In the genomic region with DNA sequence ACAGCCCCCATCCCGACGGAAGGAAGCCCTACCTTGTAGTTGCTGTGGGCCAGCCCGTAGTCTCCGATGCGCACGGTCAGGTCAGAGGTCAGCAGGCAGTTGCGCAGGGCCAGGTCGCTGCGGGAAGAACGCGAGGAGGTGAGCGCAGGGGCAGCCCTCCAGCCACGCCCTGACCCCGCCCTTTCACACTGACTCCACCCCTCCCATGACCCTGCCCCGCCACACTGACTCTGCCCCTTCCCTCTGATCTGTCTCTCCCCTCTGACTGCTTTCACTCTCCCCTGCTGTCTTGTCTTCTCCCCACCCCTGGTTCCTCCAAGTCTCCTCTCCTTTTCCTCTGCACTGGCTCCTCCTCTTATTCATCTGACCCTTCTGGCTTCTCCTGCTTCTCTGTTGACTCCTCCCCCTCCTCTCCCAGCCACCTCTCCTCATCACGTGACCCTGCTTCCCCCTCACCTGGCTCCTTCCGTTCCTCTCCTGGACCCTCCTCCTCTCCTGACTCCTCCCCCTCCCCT, we compare ENCODE assay signal across 8 cellular contexts. TPM values are rescaled to one million over a fixed set of nuclear protein-coding genes. Genes with fewer than 3 reads are reported as not detected.
DNase-seq lines count a peak whose midpoint lies in the region; ATAC-seq, FAIRE-seq and TF ChIP-seq lines count a peak whose summit lies in the region.

No MANE protein-coding gene starts in this region.

- TF ChIP-seq POLR2A in Raji (IDR thresholded peaks at IDR 0.05; ENCODE audit: insufficient read depth, low read depth, low read length) = peak; percentile 38; the same call in 1 of the 2 replicates
- TF ChIP-seq POLR2A in GM12878 (IDR thresholded peaks at IDR 0.05; ENCODE audit: low read depth, low read length) = no peak

- no peaks in the 10 kb centered on the region for H3K36me3 ChIP-seq in CD8-positive, alpha-beta T cell (ENCODE audit: insufficient read depth, low read length)
- H3K36me3 ChIP-seq in KMS-11 (ENCODE audit: insufficient read depth) = no peaks in the 10 kb centered on the region
- H3K36me3 ChIP-seq in GM12878 (ENCODE audit: control insufficient read depth in 2 of 2, insufficient read depth in 2 of 2, low read length in 1 of 2) = no peaks in the 10 kb centered on the region

- CTCF ChIA-PET in CD8-positive, alpha-beta T cell (lab: Charles Lee) = interaction anchor here (0.8 to 1.5 kb wide), 7 partner anchors 8 to 235 kb away, joined by 3 to 5 read pairs (median 3); no protein-coding TSS in a partner anchor
- CTCF ChIA-PET in GM12878 (lab: Yijun Ruan, JAX) = interaction anchor here (0.7 to 1.4 kb wide), 3 partner anchors 12 to 110 kb away, joined by 3 to 6 read pairs (median 5); a partner anchor contains a TSS

- H3K4me2 ChIP-seq in KMS-11 (peak overlapping the region; percentile 92), GM12878 (ENCODE audit: control insufficient read depth, insufficient read depth) (peak overlapping the region; percentile 91)

- SMC1A ChIA-PET in GM12878 (lab: Charles Lee; ENCODE audit: uncharacterized antibody, unreplicated experiment) = no interaction called here

- no peaks in the 10 kb centered on the region for H3K9me3 ChIP-seq in CD8-positive, alpha-beta T cell (ENCODE audit: low read length)
- H3K9me3 ChIP-seq in GM12878 (replicated peaks; ENCODE audit: control insufficient read depth, insufficient read depth, low read length) = no peaks in the 10 kb centered on the region

- TF ChIP-seq EP300 in GM12878 (IDR thresholded peaks at IDR 0.05; ENCODE audit: borderline replicate concordance in 1 of 2, control insufficient read depth in 1 of 2, low read depth in 2 of 2, low read length in 2 of 2) = no peak

- H3K27ac Mint-ChIP-seq in CD8-positive, alpha-beta T cell = no peak overlapping the region
- peak overlapping the region; percentile 55 for H3K27ac Mint-ChIP-seq in memory B cell

- FAIRE-seq in GM12878 (lab: Jason Lieb, UNC) = peak; percentile 41

- no TSS peak for BruUV-seq in GM12878 (replicated peaks; lab: Mats Ljungman, UMichigan)

- H3K27ac ChIP-seq in CD8-positive, alpha-beta T cell (ENCODE audit: low read depth, low read length) = no peak overlapping the region
- H3K27ac ChIP-seq in KMS-11 (no peak overlapping the region), GM12878 (ENCODE audit: control insufficient read depth, insufficient read depth) (no peak overlapping the region)

- DNase-seq in CD8-positive, alpha-beta T cell = peak in 4 of 7 experiments; percentile 43 to 62 (median 48)
- DNase-seq in GM12878 (ENCODE audit: low read depth, low spot score) (peak; percentile 43), memory B cell (ENCODE audit: low spot score in 2 of 2) (no peak), activated gamma-delta T cell (lab: John Stamatoyannopoulos, UW) (no peak), middle frontal gyrus (ENCODE audit: extremely low spot score, low spot score) (no peak)

- H3K4me1 ChIP-seq in CD8-positive, alpha-beta T cell (ENCODE audit: insufficient read depth, low read length) = peaks cover 11% of the 10 kb centered on the region
- peaks cover 12% of the 10 kb centered on the region for H3K4me1 ChIP-seq in KMS-11 (ENCODE audit: low read depth, poor library complexity, severe bottlenecking)
- peaks cover 4% of the 10 kb centered on the region; the same call in 1 of the 2 replicates for H3K4me1 ChIP-seq in GM12878 (ENCODE audit: control insufficient read depth, insufficient read depth, low read length)

- H3K79me2 ChIP-seq in KMS-11 (ENCODE audit: insufficient read depth, low read depth) = no peaks in the 10 kb centered on the region
- no peaks in the 10 kb centered on the region for H3K79me2 ChIP-seq in GM12878 (ENCODE audit: control insufficient read depth, insufficient read depth, low read length)

- intact Hi-C loops in CD8-positive, alpha-beta T cell (cut with DNase I, micrococcal nuclease) = loop anchor here in 1 of 2 experiments (1.0 kb wide), 1 partner anchor 8 kb away; no protein-coding TSS in a partner anchor
- intact Hi-C loops in GM12878 (cut with micrococcal nuclease; ENCODE audit: unreplicated experiment) = no loop called here

- H3K36me3 Mint-ChIP-seq in CD8-positive, alpha-beta T cell = peaks cover 4% of the 10 kb centered on the region
- no peaks in the 10 kb centered on the region for H3K36me3 Mint-ChIP-seq in memory B cell

- H3K27me3 ChIP-seq in CD8-positive, alpha-beta T cell (ENCODE audit: insufficient read depth, low read length) = no peaks in the 10 kb centered on the region
- peaks cover 72% of the 10 kb centered on the region for H3K27me3 ChIP-seq in KMS-11 (ENCODE audit: insufficient read depth, low read depth)
- H3K27me3 ChIP-seq in GM12878 (replicated peaks in 1 of 2; ENCODE audit: control insufficient read depth in 2 of 2, insufficient read depth in 2 of 2, low read length in 1 of 2) = no peaks in the 10 kb centered on the region

- in situ Hi-C loops in GM12878 (cut with MboI) = no loop called here

- no peak for TF ChIP-seq RAD21 in GM12878 (IDR thresholded peaks at IDR 0.05; ENCODE audit: insufficient read depth, low read depth, low read length)

- no peak for TF ChIP-seq CTCF in CD8-positive, alpha-beta T cell (IDR thresholded peaks at IDR 0.05)
- TF ChIP-seq CTCF in KMS-11 (conservative IDR thresholded peaks at IDR 0.05; ENCODE audit: low read depth, low read length) (no peak), GM12878 (IDR thresholded peaks at IDR 0.05 in 2 of 3, conservative IDR thresholded peaks at IDR 0.05 in 1 of 3; ENCODE audit: control insufficient read depth in 2 of 3, extremely low read depth in 1 of 3, insufficient read depth in 1 of 3, low read depth in 3 of 3, low read length in 3 of 3) (no peak)

- peaks cover 16% of the 10 kb centered on the region for H3K4me1 Mint-ChIP-seq in CD8-positive, alpha-beta T cell (ENCODE audit: low read depth)
- peaks cover 24% of the 10 kb centered on the region for H3K4me1 Mint-ChIP-seq in memory B cell

- no peak overlapping the region for H3K4me3 ChIP-seq in CD8-positive, alpha-beta T cell (ENCODE audit: low read depth, low read length)
- H3K4me3 ChIP-seq in KMS-11 (IDR thresholded peaks at IDR 0.05; ENCODE audit: insufficient read depth, low read depth, low read length) (no peak overlapping the region), GM12878 (peak overlapping the region; percentile 53; the same call in 1 of the 2 replicates)

- peak; percentile 74 for ATAC-seq in CD8-positive, alpha-beta T cell
- ATAC-seq in GM12878 (peak; percentile 83), memory B cell (ENCODE audit: low read depth) (peak; percentile 24), GM18498 (IDR thresholded peaks at IDR 0.05; ENCODE audit: unreplicated experiment) (no peak)

- no peaks in the 10 kb centered on the region for H3K27me3 Mint-ChIP-seq in CD8-positive, alpha-beta T cell (ENCODE audit: low read depth)
- peaks cover 17% of the 10 kb centered on the region for H3K27me3 Mint-ChIP-seq in memory B cell

- H4K20me1 ChIP-seq in KMS-11 (ENCODE audit: insufficient read depth) = no peaks in the 10 kb centered on the region
- no peaks in the 10 kb centered on the region for H4K20me1 ChIP-seq in GM12878 (ENCODE audit: control insufficient read depth, insufficient read depth)

- H3K9me3 Mint-ChIP-seq in CD8-positive, alpha-beta T cell = no peaks in the 10 kb centered on the region
- no peaks in the 10 kb centered on the region for H3K9me3 Mint-ChIP-seq in memory B cell

- H3K4me3 Mint-ChIP-seq in CD8-positive, alpha-beta T cell = peak overlapping the region; percentile 74
- H3K4me3 Mint-ChIP-seq in memory B cell = peak overlapping the region; percentile 74

- POLR2A ChIA-PET in CD8-positive, alpha-beta T cell (lab: Charles Lee) = interaction anchor here (0.6 to 1.1 kb wide), 2 partner anchors 8 to 138 kb away, joined by 3 to 4 read pairs; a partner anchor contains a TSS
- POLR2A ChIA-PET in GM12878 (lab: Charles Lee) = interaction anchor here (0.5 to 0.6 kb wide), 2 partner anchors 49 to 909 kb away, joined by 3 read pairs; no protein-coding TSS in a partner anchor

- WGBS in GM12878 (ENCODE audit: insufficient coverage, insufficient replicate concordance, low lambda C conversion rate, missing lambda C conversion rate) = 37% methylated on average over 9 of the region's 17 CpGs

- H3K9ac ChIP-seq in KMS-11 (no peak overlapping the region), GM12878 (ENCODE audit: control insufficient read depth, insufficient read depth, low read length) (no peak overlapping the region)

- RAD21 ChIA-PET in GM12878 (lab: Charles Lee; ENCODE audit: unreplicated experiment) = interaction anchor here (1.0 to 1.2 kb wide), 2 partner anchors 83 to 107 kb away, joined by 3 to 7 read pairs; no protein-coding TSS in a partner anchor

- peak overlapping the region; percentile 90 for H2AFZ ChIP-seq in KMS-11 (ENCODE audit: low read depth)
- H2AFZ ChIP-seq in GM12878 (ENCODE audit: control insufficient read depth, low read depth, low read length) = peak overlapping the region; percentile 61

RNA-seq across cellular contexts. Expression of a gene that starts 10.1 kb away (rescaled TPM):
- total RNA-seq in CD8-positive, alpha-beta T cell = 10 to 100 TPM; 13.7 to 16.9 TPM
- total RNA-seq in GM12878 (2013; cell fraction: nucleolus; rRNA removed) = 0.44 and 0.67 TPM in 2 replicates
- total RNA-seq in GM12878 (2014; rRNA removed) = under 0.01 and 0.05 TPM in 2 replicates
- total RNA-seq in GM12878 (2014; rRNA removed; fragmentation: Illumina TruSeq; extraction: Trizol) = 0.04 TPM in 1 of 2 replicates, not detected in the other
- total RNA-seq in GM12878 (2021) = 0.28 and 0.51 TPM in 2 replicates
- 0.07 TPM for polyA plus RNA-seq in GM12878 (2011; ENCODE audit: low read depth)
- 0.05 TPM in 1 of 2 replicates, not detected in the other for polyA plus RNA-seq in GM12878 (2011; rRNA removed)
- polyA plus RNA-seq in GM12878 (2011; cell fraction: cytosol; rRNA removed) = 0.09 and 0.17 TPM in 2 replicates
- polyA plus RNA-seq in GM12878 (2011; cell fraction: nucleus; rRNA removed) = 0.16 and 0.37 TPM in 2 replicates
- 0.52 and 0.73 TPM in 2 replicates for polyA plus RNA-seq in GM12878 (2012)
- 0.01 TPM in 1 of 2 replicates, not detected in the other for polyA plus RNA-seq in GM12878 (2014; fragmentation: Illumina TruSeq; extraction: Trizol)
- polyA plus RNA-seq in GM12878 (2014; fragmentation: Nextera tagmentation; extraction: Ambion mirVana) = not detected
- 0.14 and 0.27 TPM in 2 replicates for polyA plus RNA-seq in GM12878 (2014; rRNA removed)
- polyA plus RNA-seq in GM12878 (2016; fragmentation: Nextera tagmentation; extraction: Ambion mirVana) = under 1 TPM in 1 of 2 experiments, not detected in 1; 0.03 TPM
- polyA minus RNA-seq in GM12878 (2011; rRNA and poly(A)+ RNA removed) = 0.10 TPM in 1 of 2 replicates, not detected in the other
- 0.21 TPM in 1 of 2 replicates, not detected in the other for polyA minus RNA-seq in GM12878 (2011; cell fraction: cytosol; rRNA and poly(A)+ RNA removed)
- under 0.01 and 0.10 TPM in 2 replicates for polyA minus RNA-seq in GM12878 (2011; cell fraction: nucleus; rRNA and poly(A)+ RNA removed)

RNA-seq across cellular contexts. Expression of a gene that starts 32.3 kb away (rescaled TPM):
- 10 to 100 TPM; 30.9 to 32.3 TPM for total RNA-seq in CD8-positive, alpha-beta T cell
- total RNA-seq in GM12878 (2013; cell fraction: nucleolus; rRNA removed) = 43.7 and 54.0 TPM in 2 replicates
- total RNA-seq in GM12878 (2014; rRNA removed) (18.5 and 24.6 TPM in 2 replicates), GM12878 (2014; rRNA removed; fragmentation: Illumina TruSeq; extraction: Trizol) (11.0 and 13.9 TPM in 2 replicates), GM12878 (2021) (28.2 and 29.9 TPM in 2 replicates)
- polyA plus RNA-seq in GM12878 (2011; ENCODE audit: low read depth) = 13.5 TPM
- polyA plus RNA-seq in GM12878 (2011; rRNA removed) (16.0 and 26.4 TPM in 2 replicates), GM12878 (2014; fragmentation: Illumina TruSeq; extraction: Trizol) (8.6 and 18.8 TPM in 2 replicates), GM12878 (2014; fragmentation: Nextera tagmentation; extraction: Ambion mirVana) (1 to 10 TPM; 1.3 to 1.6 TPM), GM12878 (2014; rRNA removed) (26.6 and 28.7 TPM in 2 replicates), GM12878 (2016; fragmentation: Nextera tagmentation; extraction: Ambion mirVana) (10 to 100 TPM; 25.6 to 31.9 TPM)
- 29.0 and 32.3 TPM in 2 replicates for polyA plus RNA-seq in GM12878 (2011; cell fraction: cytosol; rRNA removed)
- polyA plus RNA-seq in GM12878 (2011; cell fraction: nucleus; rRNA removed) = 58.9 and 66.4 TPM in 2 replicates
- polyA plus RNA-seq in GM12878 (2012) = 21.4 and 25.9 TPM in 2 replicates
- polyA minus RNA-seq in GM12878 (2011; rRNA and poly(A)+ RNA removed) = 21.4 and 34.4 TPM in 2 replicates
- polyA minus RNA-seq in GM12878 (2011; cell fraction: cytosol; rRNA and poly(A)+ RNA removed) = 7.7 and 7.9 TPM in 2 replicates
- polyA minus RNA-seq in GM12878 (2011; cell fraction: nucleus; rRNA and poly(A)+ RNA removed) = 17.8 and 26.8 TPM in 2 replicates

RNA-seq across cellular contexts. Expression of a gene that starts 46.1 kb away (rescaled TPM):
- 1 to 10 TPM; 3.7 to 3.9 TPM for total RNA-seq in CD8-positive, alpha-beta T cell
- 3.0 TPM in 2 replicates for total RNA-seq in GM12878 (2013; cell fraction: nucleolus; rRNA removed)
- total RNA-seq in GM12878 (2014; rRNA removed) = 0.38 and 0.40 TPM in 2 replicates
- 0.41 and 0.45 TPM in 2 replicates for total RNA-seq in GM12878 (2014; rRNA removed; fragmentation: Illumina TruSeq; extraction: Trizol)
- total RNA-seq in GM12878 (2021) = 1.3 and 1.4 TPM in 2 replicates
- polyA plus RNA-seq in GM12878 (2011; ENCODE audit: low read depth) = 0.38 TPM
- polyA plus RNA-seq in GM12878 (2011; rRNA removed) = 0.16 and 0.24 TPM in 2 replicates
- 0.19 and 0.22 TPM in 2 replicates for polyA plus RNA-seq in GM12878 (2011; cell fraction: cytosol; rRNA removed)
- 1.2 TPM in 2 replicates for polyA plus RNA-seq in GM12878 (2011; cell fraction: nucleus; rRNA removed)
- polyA plus RNA-seq in GM12878 (2012) = 0.51 and 0.62 TPM in 2 replicates
- polyA plus RNA-seq in GM12878 (2014; fragmentation: Illumina TruSeq; extraction: Trizol) = 0.48 and 0.59 TPM in 2 replicates
- under 1 TPM; 0.26 to 0.34 TPM for polyA plus RNA-seq in GM12878 (2014; fragmentation: Nextera tagmentation; extraction: Ambion mirVana)
- 0.72 and 0.93 TPM in 2 replicates for polyA plus RNA-seq in GM12878 (2014; rRNA removed)
- under 1 TPM; 0.30 to 0.68 TPM for polyA plus RNA-seq in GM12878 (2016; fragmentation: Nextera tagmentation; extraction: Ambion mirVana)
- 0.73 and 1.3 TPM in 2 replicates for polyA minus RNA-seq in GM12878 (2011; rRNA and poly(A)+ RNA removed)
- polyA minus RNA-seq in GM12878 (2011; cell fraction: cytosol; rRNA and poly(A)+ RNA removed) = 0.21 and 0.27 TPM in 2 replicates
- polyA minus RNA-seq in GM12878 (2011; cell fraction: nucleus; rRNA and poly(A)+ RNA removed) = 0.60 and 1.5 TPM in 2 replicates

RNA-seq across cellular contexts. Expression of a gene that starts 50.5 kb away (rescaled TPM):
- not detected for total RNA-seq in CD8-positive, alpha-beta T cell
- not detected in 2 replicates for total RNA-seq in GM12878 (2013; cell fraction: nucleolus; rRNA removed)
- total RNA-seq in GM12878 (2014; rRNA removed) (not detected in 2 replicates), GM12878 (2014; rRNA removed; fragmentation: Illumina TruSeq; extraction: Trizol) (not detected in 2 replicates), GM12878 (2021) (0.16 TPM in 1 of 2 replicates, not detected in the other)
- not detected for polyA plus RNA-seq in GM12878 (2011; ENCODE audit: low read depth)
- polyA plus RNA-seq in GM12878 (2011; rRNA removed) (not detected in 2 replicates), GM12878 (2014; fragmentation: Illumina TruSeq; extraction: Trizol) (not detected in 2 replicates), GM12878 (2014; fragmentation: Nextera tagmentation; extraction: Ambion mirVana) (not detected), GM12878 (2014; rRNA removed) (0.23 TPM in 1 of 2 replicates, not detected in the other), GM12878 (2016; fragmentation: Nextera tagmentation; extraction: Ambion mirVana) (under 1 TPM; 0.11 to 0.14 TPM)
- not detected in 2 replicates for polyA plus RNA-seq in GM12878 (2011; cell fraction: cytosol; rRNA removed)
- not detected in 2 replicates for polyA plus RNA-seq in GM12878 (2011; cell fraction: nucleus; rRNA removed)
- 0.11 and 0.22 TPM in 2 replicates for polyA plus RNA-seq in GM12878 (2012)
- polyA minus RNA-seq in GM12878 (2011; rRNA and poly(A)+ RNA removed) = not detected in 2 replicates
- not detected in 2 replicates for polyA minus RNA-seq in GM12878 (2011; cell fraction: cytosol; rRNA and poly(A)+ RNA removed)
- not detected in 2 replicates for polyA minus RNA-seq in GM12878 (2011; cell fraction: nucleus; rRNA and poly(A)+ RNA removed)

RNA-seq across cellular contexts. Expression of a gene that starts 55.7 kb away (rescaled TPM):
- total RNA-seq in CD8-positive, alpha-beta T cell = 10 to 100 TPM; 36.1 to 41.7 TPM
- total RNA-seq in GM12878 (2013; cell fraction: nucleolus; rRNA removed) = 22.0 and 26.3 TPM in 2 replicates
- total RNA-seq in GM12878 (2014; rRNA removed) (26.5 and 30.6 TPM in 2 replicates), GM12878 (2014; rRNA removed; fragmentation: Illumina TruSeq; extraction: Trizol) (22.4 and 30.9 TPM in 2 replicates), GM12878 (2021) (75.8 and 79.0 TPM in 2 replicates)
- polyA plus RNA-seq in GM12878 (2011; ENCODE audit: low read depth) = 6.1 TPM
- polyA plus RNA-seq in GM12878 (2011; rRNA removed) (17.4 and 26.4 TPM in 2 replicates), GM12878 (2014; fragmentation: Illumina TruSeq; extraction: Trizol) (9.2 and 14.0 TPM in 2 replicates), GM12878 (2014; fragmentation: Nextera tagmentation; extraction: Ambion mirVana) (1 to 10 TPM; 1.4 to 3.0 TPM), GM12878 (2014; rRNA removed) (44.6 and 46.5 TPM in 2 replicates), GM12878 (2016; fragmentation: Nextera tagmentation; extraction: Ambion mirVana) (100 to 1,000 TPM; 103 TPM)
- polyA plus RNA-seq in GM12878 (2011; cell fraction: cytosol; rRNA removed) = 33.3 and 42.0 TPM in 2 replicates
- polyA plus RNA-seq in GM12878 (2011; cell fraction: nucleus; rRNA removed) = 24.8 and 43.8 TPM in 2 replicates
- 20.2 and 22.0 TPM in 2 replicates for polyA plus RNA-seq in GM12878 (2012)
- 12.8 and 20.6 TPM in 2 replicates for polyA minus RNA-seq in GM12878 (2011; rRNA and poly(A)+ RNA removed)
- polyA minus RNA-seq in GM12878 (2011; cell fraction: cytosol; rRNA and poly(A)+ RNA removed) = 14.4 and 21.1 TPM in 2 replicates
- polyA minus RNA-seq in GM12878 (2011; cell fraction: nucleus; rRNA and poly(A)+ RNA removed) = 9.4 and 20.5 TPM in 2 replicates

Comparison
In these comparisons a context has a peak if more than half of its experiments do, and no peak if none do; other contexts are left out.
1. DNase-seq: peak in CD8-positive, alpha-beta T cell (4 of 7) and GM12878 (single experiment); none in memory B cell (0 of 2), activated gamma-delta T cell (single experiment) and middle frontal gyrus (single experiment).
2. RNA of a gene that starts 10.1 kb away (total RNA-seq): 13.7 to 16.9 TPM in CD8-positive, alpha-beta T cell; under 0.01 to 0.67 TPM in GM12878; every median in the first group is over 4 times any median in the second.